In genomic region chr2:158955974-158956373, GRCh38 we compare ENCODE assay signal across 15 cellular contexts. TPM values are rescaled to one million over a fixed set of nuclear protein-coding genes. Genes with fewer than 3 reads are reported as not detected.
A peak's percentile ranks its signal among the peaks of the same experiment; 100 is the strongest.
DNase-seq lines count a peak whose midpoint lies in the region; ATAC-seq lines count a peak whose summit lies in the region.
"Had no signal": no experiment of that assay in that cellular context is flagged by ENCODE, and none has a peak within 500 bp of the region (broad histone marks: within the 10 kb centered on the region; RNA-seq: fewer than 3 reads in every experiment).

No MANE protein-coding gene starts in this region.

- no peaks in the 10 kb centered on the region for H3K4me1 ChIP-seq in neuronal stem cell (ENCODE audit: control insufficient read depth in 2 of 2, insufficient read depth in 1 of 2, low read depth in 1 of 2, low read length in 2 of 2)

- no CpG with 5 or more reads among the region's 1 CpG for WGBS in neuronal stem cell (ENCODE audit: extremely low coverage in 2 of 2, insufficient read length in 2 of 2, insufficient replicate concordance in 1 of 2), 2 donors

- H3K4ac ChIP-seq in neuronal stem cell (ENCODE audit: low read length) = no peak overlapping the region

- intact Hi-C loops in left ventricle myocardium superior (cut with micrococcal nuclease) = no loop called here
- intact Hi-C loops in cardiac septum (cut with DNase I) = no loop called here

- no peak overlapping the region for H3K14ac ChIP-seq in neuronal stem cell (ENCODE audit: low read length)

- peaks cover 2 to 4% of the 10 kb centered on the region in 2 donors for H3K9me3 ChIP-seq in neuronal stem cell (replicated peaks in 1 of 2; ENCODE audit: control insufficient read depth in 2 of 2, insufficient read depth in 1 of 2, low read depth in 1 of 2, low read length in 2 of 2)
- H3K9me3 ChIP-seq: A549, BE2C had no signal

- H3K27ac ChIP-seq in neuronal stem cell (replicated peaks; ENCODE audit: low read length) = no peak overlapping the region
- H3K27ac ChIP-seq: A549, C4-2B, GM23248 had no signal

- DNase-seq in left ventricle myocardium superior = no peak
- DNase-seq in cardiac septum (ENCODE audit: low spot score) = no peak
- DNase-seq in medulla oblongata (ENCODE audit: extremely low spot score) = peak; percentile 52
- DNase-seq in neuronal stem cell (ENCODE audit: low spot score) = no peak
- no peak for DNase-seq in MV-4-11 (lab: John Stamatoyannopoulos, UW)
- DNase-seq: BE2C; CD4-positive, alpha-beta memory T cell; DMS79; GM23248 had no signal

- H2BK5ac ChIP-seq in neuronal stem cell (ENCODE audit: low read length) = no peak overlapping the region

- H2BK120ac ChIP-seq in neuronal stem cell (ENCODE audit: low read depth, low read length) = no peak overlapping the region

- peak overlapping the region; percentile 32 for H2AFZ ChIP-seq in neuronal stem cell (ENCODE audit: low read length)
- H2AFZ ChIP-seq: GM23248 had no signal

- H3K79me1 ChIP-seq in neuronal stem cell (ENCODE audit: low read depth, low read length) = no peaks in the 10 kb centered on the region

- ATAC-seq in left ventricle myocardium superior (peak; percentile 23), HG03439 (IDR thresholded peaks at IDR 0.05; ENCODE audit: unreplicated experiment) (no peak), HG03045 (IDR thresholded peaks at IDR 0.05; ENCODE audit: unreplicated experiment) (no peak)
- ATAC-seq: A549, GM12878, HCT116 had no signal

- H2BK12ac ChIP-seq in neuronal stem cell (ENCODE audit: low read length) = no peak overlapping the region

- H3K4me2 ChIP-seq in neuronal stem cell (ENCODE audit: insufficient read depth, low read length, poor library complexity, severe bottlenecking) = no peak overlapping the region
- H3K4me2 ChIP-seq: A549 had no signal

- no peak overlapping the region for H2BK15ac ChIP-seq in neuronal stem cell (ENCODE audit: low read length)

- H4K91ac ChIP-seq in neuronal stem cell (ENCODE audit: low read depth, low read length, poor library complexity) = no peak overlapping the region

- H4K8ac ChIP-seq in neuronal stem cell (ENCODE audit: low read depth, low read length) = no peak overlapping the region

- H3K18ac ChIP-seq in neuronal stem cell (ENCODE audit: low read length) = no peak overlapping the region

- no peak overlapping the region for H3K4me3 ChIP-seq in neuronal stem cell (ENCODE audit: low read length in 2 of 2)
- H3K4me3 ChIP-seq: A549, GM12878, GM23248 had no signal

- no peak overlapping the region for H2AK5ac ChIP-seq in neuronal stem cell (ENCODE audit: low read depth, low read length)

- H3K36me3 ChIP-seq in neuronal stem cell (replicated peaks in 1 of 2; ENCODE audit: control insufficient read depth in 2 of 2, insufficient read depth in 2 of 2, low read length in 2 of 2) = no peaks in the 10 kb centered on the region
- H3K36me3 ChIP-seq: BE2C had no signal

- no peak overlapping the region for H3K23ac ChIP-seq in neuronal stem cell (ENCODE audit: low read depth, low read length, poor library complexity)

- H3K27me3 ChIP-seq in neuronal stem cell (ENCODE audit: control insufficient read depth in 3 of 3, insufficient read depth in 3 of 3, low read depth in 1 of 3, low read length in 3 of 3) = no peaks in the 10 kb centered on the region
- H3K27me3 ChIP-seq: BE2C had no signal

- no peak overlapping the region for H3K9ac ChIP-seq in neuronal stem cell (ENCODE audit: low read depth, low read length, poor library complexity)
- H3K9ac ChIP-seq: GM23248 had no signal

RNA-seq across cellular contexts. Expression of gene TANC1, which starts 12.5 kb away (rescaled TPM):
- total RNA-seq in left ventricle myocardium superior (62.7 TPM), cardiac septum (55.6 TPM)
- 1.3 TPM for polyA plus RNA-seq in neuronal stem cell (2013, experiment 1 of 2)
- polyA plus RNA-seq in neuronal stem cell (2013, experiment 2 of 2) = 1.2 TPM
